In the genomic region with DNA sequence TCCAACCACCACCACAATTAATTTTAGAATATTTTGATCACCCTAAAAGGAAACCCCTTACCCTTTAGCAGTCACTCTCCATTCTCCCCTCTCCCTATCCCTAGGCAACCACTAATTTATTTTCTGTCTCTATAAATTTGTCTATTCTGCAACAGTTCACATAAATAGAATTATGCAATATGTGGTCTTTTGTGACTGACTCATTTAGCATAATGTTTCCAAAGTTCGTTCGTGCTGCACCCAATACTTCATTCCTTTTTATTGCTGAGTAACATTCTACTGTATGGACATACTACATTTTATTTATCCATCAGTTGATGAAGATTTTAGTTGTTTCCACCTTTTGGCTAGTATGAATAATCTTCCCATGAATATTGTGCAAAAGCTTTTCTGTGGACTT, we compare ENCODE assay signal across 27 cellular contexts. TPM values are rescaled to one million over a fixed set of nuclear protein-coding genes. Genes with fewer than 3 reads are reported as not detected.
"Had no signal": no experiment of that assay in that cellular context is flagged by ENCODE, and none has a peak within 500 bp of the region (broad histone marks: within the 10 kb centered on the region; RNA-seq: fewer than 3 reads in every experiment).

No MANE protein-coding gene starts in this region.

- H3K27ac Mint-ChIP-seq: activated naive CD8-positive, alpha-beta T cell treated with anti-CD3 and anti-CD28 coated beads, Interleukin-2, amount 10 ng/mL, durations not matched to agents 7 days and 5 days; activated T-cell treated with anti-CD3 and anti-CD28 coated beads, Interleukin-2, amount 50 U/mL, for 24 hours; stimulated activated memory B cell treated with anti-CD40 and anti-IgM and Interleukin-4, amounts not matched to agents 10 μg/mL and 1 μg/mL and 100 μg/mL, for 72 hours; T-cell; T-helper 2 cell treated with Interferon-gamma antibody and Interleukin-4, amounts not matched to agents 5 μg/mL and 100 μg/mL, for 36 hours had no signal

- DNase-seq: activated CD4-positive, alpha-beta T cell treated with anti-CD3 and anti-CD28 coated beads for 1 hour; activated naive CD4-positive, alpha-beta T cell treated with Interleukin-2 at 50 U/mL for 16 hours; activated naive CD8-positive, alpha-beta T cell treated with anti-CD3 and anti-CD28 coated beads, Interleukin-2, amount 10 ng/mL, durations not matched to agents 7 days and 5 days; activated T-cell treated with anti-CD3 and anti-CD28 coated beads, Interleukin-2, amount 50 U/mL, for 24 hours; amygdala; erythroblast; gastrocnemius medialis; islet precursor cell; left colon; mesenchymal stem cell; mucosa of descending colon; nucleus accumbens; stimulated activated CD4-positive, alpha-beta T cell treated with anti-CD3 and anti-CD28 coated beads, Interleukin-15, amount 100 ng/mL, for 24 hours; stomach; T-cell; WERI-Rb-1 had no signal

- H3K9me3 ChIP-seq: gastrocnemius medialis, mucosa of descending colon, stomach, suprapubic skin, tibial nerve had no signal

- H3K4me3 ChIP-seq: cardiac muscle cell, gastrocnemius medialis, mucosa of descending colon, smooth muscle cell, stomach, suprapubic skin, tibial nerve had no signal

- H3K4me1 ChIP-seq: gastrocnemius medialis, suprapubic skin, tibial nerve had no signal

- H3K4me1 Mint-ChIP-seq: activated naive CD8-positive, alpha-beta T cell treated with anti-CD3 and anti-CD28 coated beads, Interleukin-2, amount 10 ng/mL, durations not matched to agents 7 days and 5 days; stimulated activated memory B cell treated with anti-CD40 and anti-IgM and Interleukin-4, amounts not matched to agents 10 μg/mL and 1 μg/mL and 100 μg/mL, for 72 hours; T-cell had no signal

- H3K36me3 Mint-ChIP-seq: activated naive CD8-positive, alpha-beta T cell treated with anti-CD3 and anti-CD28 coated beads, Interleukin-2, amount 10 ng/mL, durations not matched to agents 7 days and 5 days; stimulated activated memory B cell treated with anti-CD40 and anti-IgM and Interleukin-4, amounts not matched to agents 10 μg/mL and 1 μg/mL and 100 μg/mL, for 72 hours; T-cell had no signal

- H3K9me3 Mint-ChIP-seq: activated naive CD8-positive, alpha-beta T cell treated with anti-CD3 and anti-CD28 coated beads, Interleukin-2, amount 10 ng/mL, durations not matched to agents 7 days and 5 days; activated T-cell treated with anti-CD3 and anti-CD28 coated beads, Interleukin-2, amount 50 U/mL, for 24 hours; stimulated activated memory B cell treated with anti-CD40 and anti-IgM and Interleukin-4, amounts not matched to agents 10 μg/mL and 1 μg/mL and 100 μg/mL, for 72 hours; T-cell; T-helper 2 cell treated with Interferon-gamma antibody and Interleukin-4, amounts not matched to agents 5 μg/mL and 100 μg/mL, for 36 hours had no signal

- H3K4me2 ChIP-seq: smooth muscle cell had no signal

- H3K4me3 Mint-ChIP-seq: activated naive CD8-positive, alpha-beta T cell treated with anti-CD3 and anti-CD28 coated beads, Interleukin-2, amount 10 ng/mL, durations not matched to agents 7 days and 5 days; activated T-cell treated with anti-CD3 and anti-CD28 coated beads, Interleukin-2, amount 50 U/mL, for 24 hours; stimulated activated memory B cell treated with anti-CD40 and anti-IgM and Interleukin-4, amounts not matched to agents 10 μg/mL and 1 μg/mL and 100 μg/mL, for 72 hours; T-cell; T-helper 2 cell treated with Interferon-gamma antibody and Interleukin-4, amounts not matched to agents 5 μg/mL and 100 μg/mL, for 36 hours had no signal

- H3K27ac ChIP-seq: cardiac muscle cell, gastrocnemius medialis, stomach, suprapubic skin, tibial nerve, WERI-Rb-1 had no signal

- H3K36me3 ChIP-seq: cardiac muscle cell, gastrocnemius medialis, stomach, suprapubic skin, tibial nerve, WERI-Rb-1 had no signal

- ATAC-seq: gastrocnemius medialis; left colon; mucosa of descending colon; sciatic nerve; stimulated activated memory B cell treated with anti-CD40 and anti-IgM and Interleukin-4, amounts not matched to agents 10 μg/mL and 1 μg/mL and 100 μg/mL, for 72 hours; T-cell had no signal

RNA-seq across cellular contexts. Expression of a gene that starts 18.2 kb away (rescaled TPM):
- total RNA-seq: chondrocyte, gastrocnemius medialis, left colon, lower leg skin, mucosa of descending colon, sciatic nerve, smooth muscle cell, stomach, suprapubic skin, T-cell, tibial nerve, urinary bladder had no signal
- polyA plus RNA-seq: neural cell, smooth muscle cell, stomach, urinary bladder had no signal

RNA-seq across cellular contexts. Expression of a gene that starts 31.2 kb away (rescaled TPM):
- total RNA-seq: activated naive CD8-positive, alpha-beta T cell treated with anti-CD3 and anti-CD28 coated beads, Interleukin-2, amount 10 ng/mL, durations not matched to agents 7 days and 5 days had no signal

RNA-seq across cellular contexts. Expression of a gene that starts 36.0 kb away (rescaled TPM):
- total RNA-seq: activated naive CD8-positive, alpha-beta T cell treated with anti-CD3 and anti-CD28 coated beads, Interleukin-2, amount 10 ng/mL, durations not matched to agents 7 days and 5 days; cardiac muscle cell; gastrocnemius medialis; lower leg skin; sciatic nerve; smooth muscle cell; suprapubic skin; T-cell; tibial nerve had no signal
- polyA plus RNA-seq: neural cell, smooth muscle cell had no signal

RNA-seq across cellular contexts. Expression of a gene that starts 42.2 kb away (rescaled TPM):
- total RNA-seq: activated naive CD8-positive, alpha-beta T cell treated with anti-CD3 and anti-CD28 coated beads, Interleukin-2, amount 10 ng/mL, durations not matched to agents 7 days and 5 days; gastrocnemius medialis had no signal
- polyA plus RNA-seq: smooth muscle cell had no signal
